In genomic region chr4:139042981-139043460, GRCh38 we compare ENCODE assay signal across 15 cellular contexts. TPM values are rescaled to one million over a fixed set of nuclear protein-coding genes. Genes with fewer than 3 reads are reported as not detected.
DNase-seq lines count a peak whose midpoint lies in the region; ATAC-seq and TF ChIP-seq lines count a peak whose summit lies in the region.
"Had no signal": no experiment of that assay in that cellular context is flagged by ENCODE, and none has a peak within 500 bp of the region (broad histone marks: within the 10 kb centered on the region; RNA-seq: fewer than 3 reads in every experiment).

No MANE protein-coding gene starts in this region.

- intact Hi-C loops in left colon (cut with DNase I, micrococcal nuclease) (no loop called here), prostate gland (cut with DNase I) (no loop called here)

- 61% methylated on average over 10 of the region's 10 CpGs for WGBS in prostate gland

- TF ChIP-seq POLR2A in prostate gland (IDR thresholded peaks at IDR 0.05): no peak

- H3K36me3 ChIP-seq in prostate gland: no peaks in the 10 kb centered on the region

- no peak for TF ChIP-seq CTCF in prostate gland (IDR thresholded peaks at IDR 0.05)

- in situ Hi-C loops in KBM-7 (cut with MboI; ENCODE audit: low pct_unique_long_range_greater_than_20kb, low sequenced_read_pairs): no loop called here

- H3K27me3 ChIP-seq in prostate gland (replicated peaks; ENCODE audit: insufficient read depth): no peaks in the 10 kb centered on the region

- peak; percentile 31 for ATAC-seq in left colon
- ATAC-seq: activated CD4-positive, alpha-beta T cell treated with anti-CD3 and anti-CD28 coated beads for 36 hours; Panc1 had no signal

- H3K9me3 ChIP-seq in prostate gland: no peaks in the 10 kb centered on the region

- no peaks in the 10 kb centered on the region for H3K4me1 ChIP-seq in prostate gland (replicated peaks)

- H3K4me3 ChIP-seq in prostate gland: no peak overlapping the region

- DNase-seq in ELF-1 (ENCODE audit: low read depth, low spot score): peak; percentile 37
- peak; percentile 92 for DNase-seq in dermis blood vessel endothelial cell
- no peak for DNase-seq in left colon
- DNase-seq in pulmonary artery endothelial cell (ENCODE audit: low read depth, low spot score): peak; percentile 69
- no peak for DNase-seq in dedifferentiated amniotic fluid mesenchymal stem cell (ENCODE audit: extremely low spot score)
- no peak for DNase-seq in activated CD8-positive, alpha-beta memory T cell treated with anti-CD3 and anti-CD28 coated beads for 24 hours
- no peak for DNase-seq in prostate gland (ENCODE audit: low spot score)
- DNase-seq in KBM-7: no peak
- DNase-seq: activated CD4-positive, alpha-beta T cell treated with anti-CD3 and anti-CD28 coated beads for 36 hours; activated T-cell treated with anti-CD3 and anti-CD28 coated beads, Interleukin-2, amount 50 U/mL, for 48 hours; amniotic stem cell; effector memory CD4-positive, alpha-beta T cell; NCI-H446 treated with DMSO at 0.1 percent for 48 hours; stimulated activated CD4-positive, alpha-beta T cell treated with anti-CD3 and anti-CD28 coated beads, Interleukin-15, amount 100 ng/mL, for 24 hours had no signal

- H3K27ac ChIP-seq in prostate gland: no peak overlapping the region

RNA-seq across cellular contexts. Expression of gene NOCT, which starts 27.4 kb away (rescaled TPM):
- 18.5 and 27.6 TPM in 2 replicates for total RNA-seq in dermis blood vessel endothelial cell
- total RNA-seq in left colon: 10 to 100 TPM in 1 of 2 donors, 1 to 10 TPM in 1; 9.2 to 15.3 TPM
- 23.6 and 30.3 TPM in 2 replicates for total RNA-seq in pulmonary artery endothelial cell
- total RNA-seq in prostate gland: 10 to 100 TPM in 1 of 2 donors, 1 to 10 TPM in 1; 1.2 to 11.4 TPM

Comparison
In these comparisons a context has a peak if more than half of its experiments do, and no peak if none do; other contexts are left out.
1. DNase-seq: peak in ELF-1 (single experiment), dermis blood vessel endothelial cell (single experiment) and pulmonary artery endothelial cell (single experiment); none in left colon (0 of 2), dedifferentiated amniotic fluid mesenchymal stem cell (single experiment), activated CD8-positive, alpha-beta memory T cell treated with anti-CD3 and anti-CD28 coated beads for 24 hours (single experiment), prostate gland (single experiment) and KBM-7 (single experiment).